ENCODE assay signal across 19 cellular contexts in the genomic region with DNA sequence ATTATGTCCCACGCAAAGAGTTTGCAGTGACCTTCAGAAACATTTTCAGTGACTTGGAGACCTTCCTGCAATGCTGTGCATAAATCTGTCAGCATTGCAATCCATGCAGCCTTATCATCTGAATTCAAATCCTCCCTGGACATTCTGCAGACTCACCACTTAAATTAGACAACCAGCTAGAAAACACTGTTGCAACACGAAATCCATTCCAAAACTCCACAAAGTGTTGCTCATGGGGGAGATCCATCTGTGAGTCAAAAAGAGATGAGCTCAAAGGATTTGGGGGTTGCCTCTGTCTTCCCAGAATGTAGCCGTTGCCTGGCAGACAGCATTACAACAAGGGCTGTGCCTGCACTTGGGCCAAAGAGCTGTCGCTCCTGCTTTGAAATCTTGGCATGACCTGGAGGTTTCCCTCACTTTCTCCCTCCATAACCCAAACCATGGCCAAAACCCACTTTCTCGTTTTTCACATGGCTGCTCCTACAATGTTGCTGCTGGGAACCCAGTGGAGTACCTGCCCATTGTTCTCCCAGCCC.
DNase-seq lines count a peak whose midpoint lies in the region; ATAC-seq, FAIRE-seq and TF ChIP-seq lines count a peak whose summit lies in the region.
"Had no signal": no experiment of that assay in that cellular context is flagged by ENCODE, and none has a peak within 500 bp of the region (broad histone marks: within the 10 kb centered on the region; RNA-seq: fewer than 3 reads in every experiment).

No MANE protein-coding gene starts in this region.

- peak; percentile 61 for ATAC-seq in Right ventricle myocardium inferior
- ATAC-seq in pancreas: peak in 3 of 4 donors; percentile 21 to 66 (median 53)
- ATAC-seq in GM21526 (IDR thresholded peaks at IDR 0.05; ENCODE audit: low FRiP score, unreplicated experiment): no peak
- no peak for ATAC-seq in HG02970 (IDR thresholded peaks at IDR 0.05; ENCODE audit: low FRiP score, unreplicated experiment)
- ATAC-seq: activated naive CD8-positive, alpha-beta T cell treated with anti-CD3 and anti-CD28 coated beads, Interleukin-2, amount 50 U/mL, for 24 hours had no signal

- no peak overlapping the region for H3K4me3 ChIP-seq in fibroblast of pulmonary artery (replicated peaks; ENCODE audit: low read depth, low read length)
- no peak overlapping the region for H3K4me3 ChIP-seq in pancreas
- H3K4me3 ChIP-seq: prostate gland had no signal

- no peak overlapping the region for H3K27ac ChIP-seq in pancreas
- H3K27ac ChIP-seq: 22Rv1, prostate gland had no signal

- 58 to 64% methylated on average over 5 of the region's 5 CpGs for WGBS in pancreas, 2 donors

- no peaks in the 10 kb centered on the region for H3K27me3 ChIP-seq in pancreas

- no peaks in the 10 kb centered on the region for H3K9me3 ChIP-seq in pancreas
- H3K9me3 ChIP-seq: prostate gland had no signal

- TF ChIP-seq CTCF in fibroblast of pulmonary artery (IDR thresholded peaks at IDR 0.05; ENCODE audit: low read length, missing control alignments) (no peak), pancreas (IDR thresholded peaks at IDR 0.05) (no peak)

- no peak for DNase-seq in Right ventricle myocardium inferior (ENCODE audit: missing footprints)
- DNase-seq in cardiac septum (ENCODE audit: low spot score): no peak
- DNase-seq in fibroblast of pulmonary artery (ENCODE audit: low read depth): peak; percentile 84
- no peak for DNase-seq in pancreas
- no peak for DNase-seq in T-helper 2 cell
- DNase-seq in amniotic stem cell (lab: John Stamatoyannopoulos, UW): no peak
- DNase-seq: activated CD4-positive, alpha-beta T cell treated with anti-CD3 and anti-CD28 coated beads, Interleukin-2, amount 50 U/mL, for 48 hours; activated naive CD8-positive, alpha-beta T cell treated with anti-CD3 and anti-CD28 coated beads, Interleukin-2, amount 50 U/mL, for 24 hours; CD4-positive, alpha-beta T cell; DMS79 treated with DMSO at 0.1 percent for 48 hours; H9; NCI-H187 treated with DMSO at 0.1 percent for 48 hours; NCI-H510A treated with DMSO at 0.1 percent for 48 hours; OCI-M1 had no signal

- no peaks in the 10 kb centered on the region for H3K36me3 ChIP-seq in pancreas
- H3K36me3 ChIP-seq: prostate gland had no signal

- FAIRE-seq in pancreas (lab: Jason Lieb, UNC): no peak
- FAIRE-seq: TTC549 had no signal

- intact Hi-C loops in Right ventricle myocardium inferior (cut with DNase I) (loop anchor here (5.0 to 10.0 kb wide), 2 partner anchors 148 to 255 kb away; no protein-coding TSS in a partner anchor), cardiac septum (cut with DNase I) (loop anchor here (5.0 kb wide), 1 partner anchor 255 kb away; no protein-coding TSS in a partner anchor), pancreas (cut with DNase I) (no loop called here)

- no peaks in the 10 kb centered on the region for H3K4me1 ChIP-seq in pancreas
- H3K4me1 ChIP-seq: prostate gland had no signal

Comparison
In these comparisons a context has a peak if more than half of its experiments do, and no peak if none do; other contexts are left out.
1. ATAC-seq: peak in Right ventricle myocardium inferior (single experiment) and pancreas (3 of 4); none in GM21526 (single experiment) and HG02970 (single experiment).
2. intact Hi-C loops: an anchor here in Right ventricle myocardium inferior (5.0 to 10.0 kb wide) and cardiac septum (5.0 kb wide); none called in pancreas.